ENCODE assay signal across 41 cellular contexts in the genomic region with DNA sequence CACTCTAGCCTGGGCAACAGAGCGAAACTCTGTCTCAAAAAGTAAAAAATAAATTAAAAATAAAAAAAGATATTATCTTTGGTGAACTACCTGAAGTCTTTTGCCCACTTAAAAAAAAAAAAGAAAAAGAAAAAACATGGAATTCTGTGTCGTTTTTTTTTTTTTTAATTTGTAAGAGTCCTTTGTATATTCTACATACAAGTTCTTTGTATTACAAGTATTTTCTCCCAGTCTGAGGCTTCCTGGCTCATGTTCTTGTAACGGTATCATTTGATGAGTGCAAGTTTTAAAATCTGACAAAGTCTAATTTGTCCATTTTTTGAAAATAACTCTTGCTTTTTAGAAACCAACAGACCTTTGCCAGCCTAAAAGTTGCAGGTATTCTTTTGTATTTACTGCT. TPM values are rescaled to one million over a fixed set of nuclear protein-coding genes. Genes with fewer than 3 reads are reported as not detected.
DNase-seq lines count a peak whose midpoint lies in the region; ATAC-seq, FAIRE-seq and TF ChIP-seq lines count a peak whose summit lies in the region.
"Had no signal": no experiment of that assay in that cellular context is flagged by ENCODE, and none has a peak within 500 bp of the region (broad histone marks: within the 10 kb centered on the region; RNA-seq: fewer than 3 reads in every experiment).

No MANE protein-coding gene starts in this region.

- H3K27ac ChIP-seq in C4-2B (peak overlapping the region; percentile 51; the same call in 1 of the 2 replicates), osteoblast (ENCODE audit: low read depth, low read length) (no peak overlapping the region)
- H3K27ac ChIP-seq: 22Rv1; A549; BLaER1; BLaER1 treated with 17β-estradiol and CSF1 and Interleukin-3, amounts not matched to agents 10 nM and 100 nM had no signal

- H3K4me2 ChIP-seq in osteoblast (ENCODE audit: insufficient read depth, low read length) = no peak overlapping the region
- H3K4me2 ChIP-seq: A549; BLaER1; BLaER1 treated with 17β-estradiol and CSF1 and Interleukin-3, amounts not matched to agents 10 nM and 100 nM had no signal

- no peak overlapping the region for H3K4me3 ChIP-seq in osteoblast (ENCODE audit: insufficient read depth, low read length)
- H3K4me3 ChIP-seq: A549; BLaER1; BLaER1 treated with 17β-estradiol and CSF1 and Interleukin-3, amounts not matched to agents 10 nM and 100 nM had no signal

- no peaks in the 10 kb centered on the region for H3K36me3 ChIP-seq in osteoblast (ENCODE audit: insufficient read depth, low read length)
- H3K36me3 ChIP-seq: BE2C; BLaER1; BLaER1 treated with 17β-estradiol and CSF1 and Interleukin-3, amounts not matched to agents 10 nM and 100 nM had no signal

- peaks cover 12% of the 10 kb centered on the region for H3K27me3 Mint-ChIP-seq in nephron progenitor cell (ENCODE audit: low read depth, poor library complexity)

- H3K9me3 Mint-ChIP-seq in nephron progenitor cell = peaks cover 11% of the 10 kb centered on the region
- H3K9me3 Mint-ChIP-seq: CD4-positive, alpha-beta T cell; CD4-positive, CD25-positive, alpha-beta regulatory T cell; CD8-positive, alpha-beta T cell had no signal

- H3K27ac Mint-ChIP-seq in nephron progenitor cell = no peak overlapping the region
- H3K27ac Mint-ChIP-seq: B cell; CD14-positive monocyte; CD4-positive, alpha-beta memory T cell; CD4-positive, alpha-beta T cell; CD4-positive, CD25-positive, alpha-beta regulatory T cell; CD8-positive, alpha-beta memory T cell; CD8-positive, alpha-beta T cell had no signal

- H3K4me1 Mint-ChIP-seq in nephron progenitor cell = peaks cover 38% of the 10 kb centered on the region
- H3K4me1 Mint-ChIP-seq: B cell; CD4-positive, alpha-beta memory T cell; CD8-positive, alpha-beta memory T cell had no signal

- H3K4me3 Mint-ChIP-seq in nephron progenitor cell = no peak overlapping the region
- H3K4me3 Mint-ChIP-seq: B cell; CD14-positive monocyte; CD4-positive, alpha-beta memory T cell; CD4-positive, alpha-beta T cell; CD4-positive, CD25-positive, alpha-beta regulatory T cell; CD8-positive, alpha-beta memory T cell; CD8-positive, alpha-beta T cell had no signal

- no peaks in the 10 kb centered on the region for H3K9me3 ChIP-seq in osteoblast (ENCODE audit: low read depth, low read length)
- H3K9me3 ChIP-seq: A549; BLaER1 treated with 17β-estradiol and CSF1 and Interleukin-3, amounts not matched to agents 10 nM and 100 nM; Caco-2 had no signal

- no peak overlapping the region for H2AFZ ChIP-seq in osteoblast (ENCODE audit: low read length)

- no peaks in the 10 kb centered on the region for H3K79me2 ChIP-seq in osteoblast (ENCODE audit: insufficient read depth, low read length)

- in situ Hi-C loops in SK-MEL-5 (cut with HindIII; ENCODE audit: low pct_unique_long_range_greater_than_20kb, low sequenced_read_pairs) (no loop called here), ACHN (cut with HindIII; ENCODE audit: low pct_ligation_motif_present, low pct_unique_long_range_greater_than_20kb, low sequenced_read_pairs) (no loop called here)

- DNase-seq in SK-MEL-5 (ENCODE audit: low read depth, low spot score) (peak; percentile 54), osteoblast (ENCODE audit: insufficient read length, low spot score, missing footprints) (peak; percentile 50), ACHN (no peak), nephron progenitor cell (no peak)
- DNase-seq: 8988T; AML-193; BE2C; C1 segment of cervical spinal cord; Caco-2; Calu3; CD4-positive, alpha-beta memory T cell; CD4-positive, alpha-beta T cell; CD4-positive, CD25-positive, alpha-beta regulatory T cell; CD8-positive, alpha-beta memory T cell; CD8-positive, alpha-beta T cell; COR-L47; DMS 273 treated with DMSO at 0.1 percent for 48 hours; DMS153; DMS53; DMS79; DMS79 treated with DMSO at 0.1 percent for 48 hours; DND-41; EL had no signal

- no peaks in the 10 kb centered on the region for H3K4me1 ChIP-seq in osteoblast (ENCODE audit: insufficient read depth, low read length)
- H3K4me1 ChIP-seq: BE2C, Caco-2 had no signal

- H3K36me3 Mint-ChIP-seq in nephron progenitor cell (ENCODE audit: low read depth) = peaks cover 15% of the 10 kb centered on the region
- H3K36me3 Mint-ChIP-seq: CD14-positive monocyte; CD4-positive, CD25-positive, alpha-beta regulatory T cell; CD8-positive, alpha-beta memory T cell; CD8-positive, alpha-beta T cell had no signal

- peaks cover 10% of the 10 kb centered on the region for H3K27me3 ChIP-seq in osteoblast (ENCODE audit: insufficient read depth, low read length)
- H3K27me3 ChIP-seq: BE2C, BLaER1 had no signal

- ATAC-seq in HG02571 (IDR thresholded peaks at IDR 0.05; ENCODE audit: unreplicated experiment) (no peak), GM18858 (IDR thresholded peaks at IDR 0.05; ENCODE audit: unreplicated experiment) (no peak)
- ATAC-seq: A549; CD8-positive, alpha-beta T cell had no signal

- peak; percentile 15 for FAIRE-seq in G401.6 (lab: Jason Lieb, UNC)
- FAIRE-seq: A204.1, A549, D721Med had no signal

- no peaks in the 10 kb centered on the region for H4K20me1 ChIP-seq in osteoblast (ENCODE audit: insufficient read depth, low read length)
- H4K20me1 ChIP-seq: BLaER1; BLaER1 treated with 17β-estradiol and CSF1 and Interleukin-3, amounts not matched to agents 10 nM and 100 nM had no signal

- TF ChIP-seq CTCF in C4-2B (conservative IDR thresholded peaks at IDR 0.05) (no peak), osteoblast (IDR thresholded peaks at IDR 0.05; ENCODE audit: extremely low read depth, low read depth, low read length) (no peak), nephron progenitor cell (IDR thresholded peaks at IDR 0.05) (no peak)

RNA-seq across cellular contexts. Expression of a gene that starts 12.2 kb away (rescaled TPM):
- total RNA-seq in SK-MEL-5 (2014; rRNA removed; shearing (Covaris generic)) = 18.0 and 18.4 TPM in 2 replicates
- polyA plus RNA-seq in SK-MEL-5 (2015; cell fraction: cytosol; rRNA removed) = 24.5 and 29.7 TPM in 2 replicates
- polyA plus RNA-seq in SK-MEL-5 (2015; cell fraction: nucleus; rRNA removed) = 59.6 and 70.5 TPM in 2 replicates
- total RNA-seq in osteoblast = 0.88 and 1.1 TPM in 2 replicates
- polyA plus RNA-seq: CD4-positive, alpha-beta memory T cell had no signal

RNA-seq across cellular contexts. Expression of a gene that starts 31.2 kb away (rescaled TPM):
- 31.3 and 34.4 TPM in 2 replicates for total RNA-seq in SK-MEL-5 (2014; rRNA removed; shearing (Covaris generic))
- polyA plus RNA-seq in SK-MEL-5 (2015; cell fraction: cytosol; rRNA removed) = 16.1 and 27.3 TPM in 2 replicates
- 30.6 and 35.7 TPM in 2 replicates for polyA plus RNA-seq in SK-MEL-5 (2015; cell fraction: nucleus; rRNA removed)
- 2.4 and 3.3 TPM in 2 replicates for total RNA-seq in osteoblast

RNA-seq across cellular contexts. Expression of a gene that starts 35.0 kb away (rescaled TPM):
- not detected in 2 replicates for total RNA-seq in SK-MEL-5 (2014; rRNA removed; shearing (Covaris generic))
- polyA plus RNA-seq in SK-MEL-5 (2015; cell fraction: cytosol; rRNA removed) = not detected in 2 replicates
- not detected in 2 replicates for polyA plus RNA-seq in SK-MEL-5 (2015; cell fraction: nucleus; rRNA removed)
- total RNA-seq in osteoblast = not detected in 2 replicates
- total RNA-seq: A172; A673; Calu3; CD4-positive, alpha-beta T cell; CD4-positive, CD25-positive, alpha-beta regulatory T cell; Daoy; G401 had no signal
- polyA plus RNA-seq: A549, AG04450, BJ, CD14-positive monocyte had no signal

Comparison
In these comparisons a context has a peak if more than half of its experiments do, and no peak if none do; other contexts are left out.
1. DNase-seq: peak in SK-MEL-5 (single experiment) and osteoblast (single experiment); none in ACHN (single experiment) and nephron progenitor cell (single experiment).